ENCODE assay signal across 11 cellular contexts in the genomic region with DNA sequence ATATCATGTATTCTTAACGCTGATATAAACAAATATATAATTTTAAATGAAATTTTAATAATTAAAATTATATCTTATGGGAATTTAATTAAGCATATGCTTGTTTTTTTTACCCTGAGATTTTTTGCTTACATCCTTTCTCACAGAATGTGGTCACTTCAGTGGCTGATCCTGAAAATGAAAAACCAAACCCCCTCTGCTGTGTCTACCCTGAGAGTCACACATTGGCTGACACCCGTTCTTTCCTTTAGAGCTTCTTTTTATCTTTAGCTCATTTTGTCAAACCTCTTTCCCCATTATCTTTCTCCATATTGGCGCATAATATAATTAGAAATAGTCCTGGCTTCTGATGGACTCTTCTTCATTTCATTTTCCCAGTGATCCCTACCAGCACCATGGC. TPM values are rescaled to one million over a fixed set of nuclear protein-coding genes. Genes with fewer than 3 reads are reported as not detected.
DNase-seq lines count a peak whose midpoint lies in the region; ATAC-seq and TF ChIP-seq lines count a peak whose summit lies in the region.
"Had no signal": no experiment of that assay in that cellular context is flagged by ENCODE, and none has a peak within 500 bp of the region (broad histone marks: within the 10 kb centered on the region; RNA-seq: fewer than 3 reads in every experiment).

No MANE protein-coding gene starts in this region.

- H3K9me3 ChIP-seq in SJSA1 (replicated peaks), result no peaks in the 10 kb centered on the region
- no peaks in the 10 kb centered on the region for H3K9me3 ChIP-seq in MG63
- H3K9me3 ChIP-seq in transverse colon, result no peaks in the 10 kb centered on the region

- ATAC-seq in GM18498 (IDR thresholded peaks at IDR 0.05; ENCODE audit: unreplicated experiment) (peak; percentile 75), GM21529 (IDR thresholded peaks at IDR 0.05; ENCODE audit: unreplicated experiment) (peak; percentile 54), natural killer cell (peak in 2 of 3 donors; percentile 28 to 58), GM21717 (IDR thresholded peaks at IDR 0.05; ENCODE audit: unreplicated experiment) (no peak)

- H3K27ac ChIP-seq in SJSA1 (0 out of 2 replicates have a peak overlapping the region, but pooled peaks have one; percentile 69), transverse colon (peak overlapping the region in 2 of 4 donors; percentile 76 to 88)

- no peak for TF ChIP-seq EP300 in transverse colon (IDR thresholded peaks at IDR 0.05; ENCODE audit: low read depth)

- H3K27ac Mint-ChIP-seq in natural killer cell, result peak overlapping the region; percentile 74 to 93

- peak overlapping the region; percentile 69 for H3K4me3 Mint-ChIP-seq in natural killer cell
- H3K4me3 Mint-ChIP-seq: H9 had no signal

- no peaks in the 10 kb centered on the region for H3K27me3 Mint-ChIP-seq in natural killer cell (ENCODE audit: low read depth in 2 of 2)

- intact Hi-C loops in natural killer cell (cut with micrococcal nuclease) (loop anchor here (10.0 kb wide), 1 partner anchor 724 kb away; no protein-coding TSS in a partner anchor), transverse colon (cut with DNase I; ENCODE audit: low total_unique reads) (no loop called here)

- H3K4me1 ChIP-seq in SJSA1 (replicated peaks) (peaks cover 46% of the 10 kb centered on the region), transverse colon (peaks cover 0 to 15% (median 9%) of the 10 kb centered on the region in 4 donors)

- H3K9me3 Mint-ChIP-seq in natural killer cell, result no peaks in the 10 kb centered on the region
- H3K9me3 Mint-ChIP-seq: H9 had no signal

- H3K36me3 ChIP-seq in SJSA1, result no peaks in the 10 kb centered on the region; the same call in 1 of the 2 replicates
- H3K36me3 ChIP-seq in MG63, result no peaks in the 10 kb centered on the region
- peaks cover 0 to 5% (median 0%) of the 10 kb centered on the region in 4 donors for H3K36me3 ChIP-seq in transverse colon

- WGBS in transverse colon (ENCODE audit: low coverage in 1 of 2), 2 donors, result 88 to 92% methylated on average over 3 of the region's 3 CpGs

- H3K27me3 ChIP-seq in SJSA1 (replicated peaks), result no peaks in the 10 kb centered on the region
- H3K27me3 ChIP-seq in MG63, result no peaks in the 10 kb centered on the region
- H3K27me3 ChIP-seq in transverse colon, result no peaks in the 10 kb centered on the region

- in situ Hi-C loops in transverse colon (cut with MboI; ENCODE audit: low pct_ligation_motif_present in 1 of 4, low pct_unique_long_range_greater_than_20kb in 1 of 4, low sequenced_read_pairs in 3 of 4), result loop anchor here in 2 of 4 donors (10.0 to 25.0 kb wide), 3 partner anchors 104 to 727 kb away; no protein-coding TSS in a partner anchor

- H3K4me3 ChIP-seq in SJSA1, result no peak overlapping the region
- H3K4me3 ChIP-seq in MG63, result no peak overlapping the region
- H3K4me3 ChIP-seq in transverse colon, result no peak overlapping the region

- no peak for TF ChIP-seq POLR2A in transverse colon (IDR thresholded peaks at IDR 0.05)

- DNase-seq in SJSA1 (ENCODE audit: low read depth in 1 of 2, low spot score in 2 of 2) (no peak), natural killer cell (no peak), MG63 (no peak), transverse colon (no peak)
- DNase-seq: H9, left cardiac atrium, NCI-H1694, NCI-H526 treated with DMSO at 0.1 percent for 48 hours had no signal

- H3K4me1 Mint-ChIP-seq in natural killer cell, result peaks cover 26 to 28% of the 10 kb centered on the region in 2 donors
- H3K4me1 Mint-ChIP-seq: H9 had no signal

- TF ChIP-seq CTCF in natural killer cell (IDR thresholded peaks at IDR 0.05) (no peak), transverse colon (IDR thresholded peaks at IDR 0.05) (no peak)

- no peaks in the 10 kb centered on the region for H3K36me3 Mint-ChIP-seq in natural killer cell

RNA-seq across cellular contexts. Expression of gene CACYBP, which starts 10.8 kb away (rescaled TPM):
- total RNA-seq in SJSA1 (2014; rRNA removed; shearing (Covaris generic)), result 376 and 566 TPM in 2 replicates
- total RNA-seq in natural killer cell (10 to 100 TPM; 43.8 to 55.4 (median 51.9) TPM), transverse colon (100 to 1,000 TPM in 1 of 4 donors, 10 to 100 TPM in 3; 32.9 to 741 (median 62.1) TPM)
- 423 and 980 TPM in 2 replicates for total RNA-seq in MG63 (2014; rRNA removed; shearing (Covaris generic); ENCODE audit: low replicate concordance)

RNA-seq across cellular contexts. Expression of gene MRPS14, which starts 34.2 kb away (rescaled TPM):
- 28.9 and 33.6 TPM in 2 replicates for total RNA-seq in SJSA1 (2014; rRNA removed; shearing (Covaris generic))
- 10 to 100 TPM; 11.5 to 13.2 (median 12.0) TPM for total RNA-seq in natural killer cell
- total RNA-seq in MG63 (2014; rRNA removed; shearing (Covaris generic); ENCODE audit: low replicate concordance), result 13.3 and 22.5 TPM in 2 replicates
- total RNA-seq in transverse colon, result 10 to 100 TPM in 2 of 4 donors, 1 to 10 TPM in 2; 3.2 to 21.0 (median 13.0) TPM
